In genomic region chrX:68832516-68833447, GRCh38 we compare ENCODE assay signal across 10 cellular contexts. TPM values are rescaled to one million over a fixed set of nuclear protein-coding genes. Genes with fewer than 3 reads are reported as not detected.
A peak's percentile ranks its signal among the peaks of the same experiment; 100 is the strongest.
DNase-seq lines count a peak whose midpoint lies in the region; ATAC-seq and TF ChIP-seq lines count a peak whose summit lies in the region.
"Had no signal": no experiment of that assay in that cellular context is flagged by ENCODE, and none has a peak within 500 bp of the region (broad histone marks: within the 10 kb centered on the region; RNA-seq: fewer than 3 reads in every experiment).

No MANE protein-coding gene starts in this region.

- DNase-seq in AG09309 (ENCODE audit: low read depth) (no peak), Peyer's patch (peak in 2 of 3 donors; percentile 8 to 37), fibroblast of pulmonary artery (ENCODE audit: low read depth) (no peak), osteoblast (ENCODE audit: insufficient read length, low spot score, missing footprints) (peak; percentile 84), DMS53 treated with DMSO at 0.1 percent for 48 hours (lab: John Stamatoyannopoulos, UW; ENCODE audit: unreplicated experiment) (no peak), NCI-H1694 (lab: John Stamatoyannopoulos, UW) (no peak)
- DNase-seq: NCI-H1048 had no signal

- H4K20me1 ChIP-seq in osteoblast (ENCODE audit: insufficient read depth, low read length), result peaks cover 39% of the 10 kb centered on the region

- peak overlapping the region; percentile 76 for H3K4me2 ChIP-seq in osteoblast (ENCODE audit: insufficient read depth, low read length)

- H3K27ac ChIP-seq in Peyer's patch (peak overlapping the region in 3 of 4 donors; percentile 84 to 91 (median 89)), osteoblast (ENCODE audit: low read depth, low read length) (no peak overlapping the region)
- H3K27ac ChIP-seq: SJSA1 had no signal

- no peak for TF ChIP-seq POLR2A in Peyer's patch (IDR thresholded peaks at IDR 0.05)

- no peak overlapping the region for H2AFZ ChIP-seq in osteoblast (ENCODE audit: low read length)

- H3K9me3 ChIP-seq in Peyer's patch, result no peaks in the 10 kb centered on the region
- H3K9me3 ChIP-seq in osteoblast (ENCODE audit: low read depth, low read length), result no peaks in the 10 kb centered on the region
- H3K9me3 ChIP-seq: SJSA1 had no signal

- peaks cover 0 to 19% (median 0%) of the 10 kb centered on the region in 4 donors for H3K4me1 ChIP-seq in Peyer's patch
- peaks cover 3% of the 10 kb centered on the region for H3K4me1 ChIP-seq in osteoblast (ENCODE audit: insufficient read depth, low read length)

- TF ChIP-seq CTCF in AG09309 (IDR thresholded peaks at IDR 0.05; ENCODE audit: control insufficient read depth, insufficient read depth, low read depth, low read length, missing control alignments) (no peak), Peyer's patch (IDR thresholded peaks at IDR 0.05) (no peak), fibroblast of pulmonary artery (IDR thresholded peaks at IDR 0.05; ENCODE audit: low read length, missing control alignments) (no peak), osteoblast (IDR thresholded peaks at IDR 0.05; ENCODE audit: extremely low read depth, low read depth, low read length) (no peak)

- ATAC-seq in GM21515 (IDR thresholded peaks at IDR 0.05; ENCODE audit: unreplicated experiment) (no peak), HG03378 (IDR thresholded peaks at IDR 0.05; ENCODE audit: unreplicated experiment) (no peak)

- peaks cover 41% of the 10 kb centered on the region for H3K79me2 ChIP-seq in osteoblast (ENCODE audit: insufficient read depth, low read length)

- H3K36me3 ChIP-seq in Peyer's patch, result no peaks in the 10 kb centered on the region
- H3K36me3 ChIP-seq in osteoblast (ENCODE audit: insufficient read depth, low read length), result no peaks in the 10 kb centered on the region
- H3K36me3 ChIP-seq: SJSA1 had no signal

- H3K27me3 ChIP-seq in Peyer's patch (no peaks in the 10 kb centered on the region), osteoblast (ENCODE audit: insufficient read depth, low read length) (peaks cover 8% of the 10 kb centered on the region)
- H3K27me3 ChIP-seq: SJSA1 had no signal

- H3K4me3 ChIP-seq in AG09309 (ENCODE audit: control insufficient read depth, low read depth, low read length), result peak overlapping the region; percentile 10
- H3K4me3 ChIP-seq in Peyer's patch, result peak overlapping the region in 3 of 4 donors; percentile 2 to 89 (median 80)
- peak overlapping the region; percentile 76 for H3K4me3 ChIP-seq in fibroblast of pulmonary artery (replicated peaks; ENCODE audit: low read depth, low read length)
- peak overlapping the region; percentile 77 for H3K4me3 ChIP-seq in osteoblast (ENCODE audit: insufficient read depth, low read length)
- H3K4me3 ChIP-seq: SJSA1 had no signal

RNA-seq across cellular contexts. Expression of gene EFNB1, which starts 4.0 kb away (rescaled TPM):
- total RNA-seq in Peyer's patch (10 to 100 TPM; 19.0 to 77.6 (median 55.3) TPM), osteoblast (34.7 and 35.7 TPM in 2 replicates)

Comparison
In these comparisons a context has a peak if more than half of its experiments do, and no peak if none do; other contexts are left out.
1. DNase-seq: peak in Peyer's patch (2 of 3) and osteoblast (single experiment); none in AG09309 (single experiment), fibroblast of pulmonary artery (single experiment), DMS53 treated with DMSO at 0.1 percent for 48 hours (single experiment) and NCI-H1694 (single experiment).
2. H3K4me3 ChIP-seq: peak in every context shown above with its lines; median percentile 80 in Peyer's patch; 77 in osteoblast; 76 in fibroblast of pulmonary artery; 10 in AG09309.